In the genomic region with DNA sequence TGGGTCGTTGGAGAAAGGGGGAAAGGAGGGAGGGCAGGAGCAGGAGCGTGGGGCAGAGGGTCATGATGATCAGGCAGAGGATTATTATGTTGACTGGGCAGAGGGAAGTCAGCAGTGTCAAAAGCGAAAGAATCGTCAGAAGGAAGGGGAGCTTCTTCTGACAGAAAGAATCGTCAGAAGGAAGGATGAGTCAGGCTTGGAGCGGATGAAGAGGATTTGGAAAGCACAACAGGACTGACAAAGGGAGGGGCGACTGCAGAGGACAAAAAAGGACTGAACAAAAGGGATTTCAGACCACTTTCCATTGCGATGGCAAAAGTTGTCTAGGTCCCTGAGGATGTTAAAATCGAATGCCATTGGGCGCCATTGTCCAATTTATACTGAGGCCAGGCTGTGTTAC, we compare ENCODE assay signal across 24 cellular contexts.
"Had no signal": no experiment of that assay in that cellular context is flagged by ENCODE, and none has a peak within 500 bp of the region (broad histone marks: within the 10 kb centered on the region; RNA-seq: fewer than 3 reads in every experiment).

No MANE protein-coding gene starts in this region.

- DNase-seq: activated CD4-positive, alpha-beta memory T cell treated with anti-CD3 and anti-CD28 coated beads for 36 hours; activated CD4-positive, alpha-beta T cell treated with anti-CD3 and anti-CD28 coated beads, Interleukin-2, amount 10 ng/mL, durations not matched to agents 7 days and 5 days; activated CD4-positive, CD25-positive, alpha-beta regulatory T cell; activated CD8-positive, alpha-beta memory T cell treated with anti-CD3 and anti-CD28 coated beads for 24 hours; activated gamma-delta T cell; activated naive CD4-positive, alpha-beta T cell treated with anti-CD3 and anti-CD28 coated beads for 36 hours; activated T-cell treated with anti-CD3 and anti-CD28 coated beads, Interleukin-2, amount 50 U/mL, for 4 hours; amygdala; Kasumi-1; NCI-H1048; NCI-H146; NCI-H187 treated with DMSO at 0.1 percent for 48 hours; NCI-H2081 treated with DMSO at 0.1 percent for 48 hours; NCI-H446; NCI-H524; NCI-H774; SHP77; T-helper 17 cell; T-helper 9 cell had no signal

- H3K36me3 ChIP-seq: SJSA1 had no signal

- H3K4me3 ChIP-seq: SJSA1 had no signal

- FAIRE-seq: astrocyte, RCC 7860, TTC549 had no signal

- H3K27ac ChIP-seq: SJSA1, VCaP had no signal

- H3K4me1 ChIP-seq: SJSA1 had no signal

- ATAC-seq: activated T-cell treated with anti-CD3 and anti-CD28 coated beads, Interleukin-2, amount 50 U/mL, for 4 hours; T-helper 17 cell had no signal

- H3K9me3 ChIP-seq: SJSA1 had no signal

- H3K27me3 ChIP-seq: SJSA1 had no signal
